ENCODE assay signal across 15 cellular contexts in the genomic region with DNA sequence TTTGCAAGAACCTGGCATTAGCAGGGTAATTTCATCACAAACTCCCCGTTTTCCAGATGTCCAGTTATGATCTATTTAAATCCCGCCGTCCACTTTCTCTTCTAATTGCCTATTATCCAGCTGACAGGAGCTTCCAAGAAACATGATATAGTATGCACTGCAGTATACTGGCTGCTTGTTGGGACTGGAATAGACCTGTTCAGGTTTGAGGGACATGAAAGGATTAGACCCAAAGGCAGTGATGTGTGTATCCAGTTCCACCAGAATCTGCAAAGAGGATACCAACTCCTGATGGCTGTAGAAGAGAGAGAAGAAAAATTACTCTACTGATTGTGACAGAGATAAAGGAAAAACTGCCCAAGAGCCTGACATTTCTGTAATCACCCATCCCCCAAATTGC. TPM values are rescaled to one million over a fixed set of nuclear protein-coding genes. Genes with fewer than 3 reads are reported as not detected.
DNase-seq lines count a peak whose midpoint lies in the region; ATAC-seq and TF ChIP-seq lines count a peak whose summit lies in the region.
"Had no signal": no experiment of that assay in that cellular context is flagged by ENCODE, and none has a peak within 500 bp of the region (broad histone marks: within the 10 kb centered on the region; RNA-seq: fewer than 3 reads in every experiment).

No MANE protein-coding gene starts in this region.

- TF ChIP-seq CTCF in epithelial cell of esophagus (IDR thresholded peaks at IDR 0.05; ENCODE audit: insufficient read depth, low read depth, low read length, missing control alignments) = no peak

- H3K4me3 ChIP-seq in epithelial cell of esophagus (ENCODE audit: low read length) = no peak overlapping the region

- no peak for ATAC-seq in activated naive CD8-positive, alpha-beta T cell treated with anti-CD3 and anti-CD28 coated beads, Interleukin-2, amount 50 U/mL, for 24 hours
- ATAC-seq in memory B cell (ENCODE audit: low read depth) (no peak), HG02840 (IDR thresholded peaks at IDR 0.05; ENCODE audit: low FRiP score, unreplicated experiment) (no peak)

- peak overlapping the region; percentile 12 for H3K27ac Mint-ChIP-seq in activated naive CD8-positive, alpha-beta T cell treated with anti-CD3 and anti-CD28 coated beads, Interleukin-2, amount 50 U/mL, for 24 hours
- no peak overlapping the region for H3K27ac Mint-ChIP-seq in activated naive CD8-positive, alpha-beta T cell treated with anti-CD3 and anti-CD28 coated beads for 36 hours
- H3K27ac Mint-ChIP-seq in memory B cell = peak overlapping the region; percentile 41
- H3K27ac Mint-ChIP-seq: B cell; CD4-positive, alpha-beta T cell; HFFc6 had no signal

- no peak overlapping the region for H3K4me3 Mint-ChIP-seq in activated naive CD8-positive, alpha-beta T cell treated with anti-CD3 and anti-CD28 coated beads, Interleukin-2, amount 50 U/mL, for 24 hours
- H3K4me3 Mint-ChIP-seq in activated naive CD8-positive, alpha-beta T cell treated with anti-CD3 and anti-CD28 coated beads for 36 hours = no peak overlapping the region
- H3K4me3 Mint-ChIP-seq in memory B cell = no peak overlapping the region
- H3K4me3 Mint-ChIP-seq: B cell; CD4-positive, alpha-beta T cell; HFFc6 had no signal

- DNase-seq in activated naive CD8-positive, alpha-beta T cell treated with anti-CD3 and anti-CD28 coated beads, Interleukin-2, amount 50 U/mL, for 24 hours = no peak
- no peak for DNase-seq in activated naive CD8-positive, alpha-beta T cell treated with anti-CD3 and anti-CD28 coated beads for 36 hours
- peak; percentile 75 for DNase-seq in epithelial cell of esophagus (ENCODE audit: low read depth)
- no peak for DNase-seq in memory B cell (ENCODE audit: low spot score in 2 of 2)
- no peak for DNase-seq in G401 (ENCODE audit: low spot score)
- DNase-seq in NCI-H2107 treated with DMSO at 0.1 percent for 48 hours (lab: John Stamatoyannopoulos, UW; ENCODE audit: unreplicated experiment) = no peak
- DNase-seq: C1 segment of cervical spinal cord; Calu3; CD4-positive, alpha-beta T cell; DMS 273 treated with DMSO at 0.1 percent for 48 hours; DMS79; HCEC 1CT; HFFc6 had no signal

- H3K36me3 Mint-ChIP-seq in activated naive CD8-positive, alpha-beta T cell treated with anti-CD3 and anti-CD28 coated beads, Interleukin-2, amount 50 U/mL, for 24 hours (ENCODE audit: low read depth) = peaks cover 31% of the 10 kb centered on the region
- H3K36me3 Mint-ChIP-seq in activated naive CD8-positive, alpha-beta T cell treated with anti-CD3 and anti-CD28 coated beads for 36 hours = peaks cover 23% of the 10 kb centered on the region
- peaks cover 25% of the 10 kb centered on the region for H3K36me3 Mint-ChIP-seq in memory B cell

- H3K9me3 Mint-ChIP-seq in activated naive CD8-positive, alpha-beta T cell treated with anti-CD3 and anti-CD28 coated beads, Interleukin-2, amount 50 U/mL, for 24 hours = no peaks in the 10 kb centered on the region
- no peaks in the 10 kb centered on the region for H3K9me3 Mint-ChIP-seq in activated naive CD8-positive, alpha-beta T cell treated with anti-CD3 and anti-CD28 coated beads for 36 hours
- no peaks in the 10 kb centered on the region for H3K9me3 Mint-ChIP-seq in memory B cell
- H3K9me3 Mint-ChIP-seq: CD4-positive, alpha-beta T cell; HFFc6 had no signal

- H3K27me3 Mint-ChIP-seq in activated naive CD8-positive, alpha-beta T cell treated with anti-CD3 and anti-CD28 coated beads, Interleukin-2, amount 50 U/mL, for 24 hours = no peaks in the 10 kb centered on the region
- no peaks in the 10 kb centered on the region for H3K27me3 Mint-ChIP-seq in activated naive CD8-positive, alpha-beta T cell treated with anti-CD3 and anti-CD28 coated beads for 36 hours
- no peaks in the 10 kb centered on the region for H3K27me3 Mint-ChIP-seq in memory B cell
- H3K27me3 Mint-ChIP-seq: B cell; CD4-positive, alpha-beta T cell had no signal

- H3K4me1 Mint-ChIP-seq in activated naive CD8-positive, alpha-beta T cell treated with anti-CD3 and anti-CD28 coated beads, Interleukin-2, amount 50 U/mL, for 24 hours = peaks cover 13% of the 10 kb centered on the region
- peaks cover 9% of the 10 kb centered on the region for H3K4me1 Mint-ChIP-seq in activated naive CD8-positive, alpha-beta T cell treated with anti-CD3 and anti-CD28 coated beads for 36 hours
- H3K4me1 Mint-ChIP-seq in memory B cell = peaks cover 12% of the 10 kb centered on the region

- in situ Hi-C loops in G401 (cut with HindIII; ENCODE audit: low sequenced_read_pairs) = no loop called here

RNA-seq across cellular contexts. Expression of a gene that starts 8.9 kb away (rescaled TPM):
- total RNA-seq in activated naive CD8-positive, alpha-beta T cell treated with anti-CD3 and anti-CD28 coated beads for 36 hours = 1 to 10 TPM in 1 of 2 experiments, under 1 TPM in 1; 0.94 to 1.4 TPM
- total RNA-seq in G401 (2014; rRNA removed; shearing (Covaris generic)) = 0.61 and 0.86 TPM in 2 replicates

RNA-seq across cellular contexts. Expression of a gene that starts 10.6 kb away (rescaled TPM):
- total RNA-seq in activated naive CD8-positive, alpha-beta T cell treated with anti-CD3 and anti-CD28 coated beads for 36 hours = 100 to 1,000 TPM; 120 to 126 TPM
- total RNA-seq in G401 (2014; rRNA removed; shearing (Covaris generic)) = 62.3 and 64.0 TPM in 2 replicates
